14 cellular contexts compared by ENCODE assay signal in genomic region chr9:88259041-88259440, GRCh38.
DNase-seq lines count a peak whose midpoint lies in the region; ATAC-seq and TF ChIP-seq lines count a peak whose summit lies in the region.
"Had no signal": no experiment of that assay in that cellular context is flagged by ENCODE, and none has a peak within 500 bp of the region (broad histone marks: within the 10 kb centered on the region; RNA-seq: fewer than 3 reads in every experiment).

No MANE protein-coding gene starts in this region.

- H3F3A ChIP-seq in PC-3 (ENCODE audit: low read length, unreplicated experiment), result no peaks in the 10 kb centered on the region

- H3K4me2 ChIP-seq in PC-3 (ENCODE audit: low read length), result peak overlapping the region; percentile 57; the same call in 1 of the 2 replicates

- DNase-seq in PC-3 (no peak), fibroblast of mammary gland (ENCODE audit: low read depth) (peak; percentile 15), KBM-7 (no peak), HuH-7 (ENCODE audit: low spot score) (no peak), SHP77 treated with DMSO at 0.1 percent for 48 hours (lab: John Stamatoyannopoulos, UW) (no peak), NCI-H510A (lab: John Stamatoyannopoulos, UW) (no peak)
- DNase-seq: DMS 273 treated with DMSO at 0.1 percent for 48 hours, H9, NCI-H1105 treated with DMSO at 0.1 percent for 48 hours, NCI-H187, NCI-H526, OCI-M1 had no signal

- H3K36me3 ChIP-seq in PC-3 (ENCODE audit: low read depth, low read length) (no peaks in the 10 kb centered on the region), stomach smooth muscle (ENCODE audit: control insufficient read depth in 2 of 2, insufficient read depth in 2 of 2, low read length in 2 of 2) (no peaks in the 10 kb centered on the region)

- H3K79me2 ChIP-seq in PC-3 (ENCODE audit: low read length), result no peaks in the 10 kb centered on the region

- H3K4me3 ChIP-seq in PC-3 (ENCODE audit: low read length) (no peak overlapping the region), fibroblast of mammary gland (ENCODE audit: control insufficient read depth, low read depth, low read length) (no peak overlapping the region), stomach smooth muscle (ENCODE audit: low read length in 2 of 2) (peak overlapping the region; percentile 24 to 47)

- TF ChIP-seq CTCF in PC-3 (conservative IDR thresholded peaks at IDR 0.05; ENCODE audit: low read depth, low read length), result no peak
- no peak for TF ChIP-seq CTCF in fibroblast of mammary gland (conservative IDR thresholded peaks at IDR 0.05; ENCODE audit: control insufficient read depth, insufficient read depth, low read depth, low read length)
- TF ChIP-seq CTCF in nephron (IDR thresholded peaks at IDR 0.05; ENCODE audit: unreplicated experiment in 3 of 3), result no peak

- H4K20me1 ChIP-seq in PC-3 (ENCODE audit: low read length), result no peaks in the 10 kb centered on the region

- no peaks in the 10 kb centered on the region for H3K9me3 ChIP-seq in PC-3 (ENCODE audit: low read length)
- no peaks in the 10 kb centered on the region for H3K9me3 ChIP-seq in stomach smooth muscle (ENCODE audit: control insufficient read depth in 2 of 2, low read length in 2 of 2)

- CTCF ChIA-PET in PC-3 (lab: Charles Lee), result no interaction called here

- H3K27ac Mint-ChIP-seq in nephron, result peak overlapping the region; percentile 98 to 99 (median 98)
- H3K27ac Mint-ChIP-seq: H9 had no signal

- peaks cover 26% of the 10 kb centered on the region for H3K4me1 Mint-ChIP-seq in nephron

- no TSS peak for BruUV-seq in PC-3 (replicated peaks; lab: Mats Ljungman, UMichigan)

- H3K9me2 ChIP-seq in PC-3 (replicated peaks; ENCODE audit: low read length), result no peaks in the 10 kb centered on the region

- peaks cover 10% of the 10 kb centered on the region for H3K9me3 Mint-ChIP-seq in nephron

- peak overlapping the region in 2 of 3 experiments; percentile 11 to 32 for H3K4me3 Mint-ChIP-seq in nephron
- H3K4me3 Mint-ChIP-seq: H9 had no signal

- H3K27me3 ChIP-seq in PC-3 (ENCODE audit: low read length) (no peaks in the 10 kb centered on the region), stomach smooth muscle (ENCODE audit: control insufficient read depth in 1 of 2, insufficient read depth in 2 of 2, low read length in 2 of 2) (no peaks in the 10 kb centered on the region)

- H3K27ac ChIP-seq in PC-3 (ENCODE audit: low read length) (no peak overlapping the region), stomach smooth muscle (ENCODE audit: low read length) (no peak overlapping the region)

- no peak for ATAC-seq in PC-3

- H3K4me1 ChIP-seq in PC-3 (ENCODE audit: insufficient read depth, low read length), result peaks cover 8% of the 10 kb centered on the region
- H3K4me1 ChIP-seq in stomach smooth muscle (ENCODE audit: control insufficient read depth, insufficient read depth, low read length), result peaks cover 18% of the 10 kb centered on the region

- peak overlapping the region; percentile 50; the same call in 1 of the 2 replicates for H2AFZ ChIP-seq in PC-3 (ENCODE audit: low read length)

- no peaks in the 10 kb centered on the region for H3K36me3 Mint-ChIP-seq in nephron (ENCODE audit: low read depth)

- no peak overlapping the region for H3K9ac ChIP-seq in PC-3 (ENCODE audit: low read length)
- no peak overlapping the region for H3K9ac ChIP-seq in stomach smooth muscle (ENCODE audit: low read length in 2 of 2)

- in situ Hi-C loops in KBM-7 (cut with MboI; ENCODE audit: low pct_unique_long_range_greater_than_20kb, low sequenced_read_pairs), result no loop called here

- intact Hi-C loops in PC-3 (cut with micrococcal nuclease), result no loop called here

- POLR2A ChIA-PET in PC-3 (lab: Charles Lee; ENCODE audit: unreplicated experiment), result no interaction called here

- H3K27me3 Mint-ChIP-seq in nephron (ENCODE audit: low read depth), result no peaks in the 10 kb centered on the region

Comparison
In these comparisons a context has a peak if more than half of its experiments do, and no peak if none do; other contexts are left out.
1. H3K4me3 ChIP-seq: peak in stomach smooth muscle (2 of 2); none in PC-3 (single experiment) and fibroblast of mammary gland (single experiment).